8 cellular contexts compared by ENCODE assay signal in the genomic region with DNA sequence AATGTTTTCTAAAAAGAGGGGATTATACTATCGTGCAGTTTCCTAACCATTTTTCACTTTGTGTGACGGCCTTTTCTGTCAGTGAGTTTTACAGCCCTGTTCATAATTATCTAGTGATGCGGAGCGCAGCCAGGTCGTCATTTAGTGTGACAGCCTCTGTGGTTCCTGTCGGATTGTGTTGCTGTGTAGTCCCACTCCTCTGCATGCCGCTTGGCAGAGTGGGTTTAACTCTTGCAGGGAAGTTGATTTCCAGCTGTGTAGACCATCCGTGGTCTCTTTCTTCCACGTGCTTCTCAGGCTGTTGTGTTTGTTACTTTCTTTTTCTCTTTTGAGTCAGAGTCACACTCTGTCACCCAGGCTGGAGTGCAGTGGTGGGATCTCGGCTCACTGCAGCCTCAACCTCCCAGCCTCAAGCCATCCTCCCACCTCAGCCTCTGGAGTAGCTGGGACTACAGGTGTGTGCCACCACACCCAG. TPM values are rescaled to one million over a fixed set of nuclear protein-coding genes. Genes with fewer than 3 reads are reported as not detected.
DNase-seq lines count a peak whose midpoint lies in the region; ATAC-seq and TF ChIP-seq lines count a peak whose summit lies in the region.

No MANE protein-coding gene starts in this region.

- no peak overlapping the region for H3K27ac Mint-ChIP-seq in activated CD4-positive, alpha-beta T cell treated with anti-CD3 and anti-CD28 coated beads for 36 hours
- H3K27ac Mint-ChIP-seq in activated naive CD4-positive, alpha-beta T cell treated with anti-CD3 and anti-CD28 coated beads, Interleukin-2, amount 50 U/mL, for 24 hours: peak overlapping the region; percentile 68

- peak; percentile 75 for ATAC-seq in activated CD4-positive, alpha-beta T cell treated with anti-CD3 and anti-CD28 coated beads for 36 hours
- peak; percentile 67 for ATAC-seq in HG02852 (IDR thresholded peaks at IDR 0.05; ENCODE audit: unreplicated experiment)
- ATAC-seq in HG02678 (IDR thresholded peaks at IDR 0.05; ENCODE audit: unreplicated experiment): no peak
- ATAC-seq in gastroesophageal sphincter: no peak

- H3K27me3 ChIP-seq in skeletal muscle satellite cell (ENCODE audit: control insufficient read depth, insufficient read depth, low read length) (no peaks in the 10 kb centered on the region), gastroesophageal sphincter (no peaks in the 10 kb centered on the region)

- whole genome bisulfite sequencing in gastroesophageal sphincter (ENCODE audit: low coverage in 1 of 2), 2 donors: 27 to 42% methylated on average over 7 to 10 of the region's 10 CpGs

- peak overlapping the region; percentile 70 for H3K4me2 ChIP-seq in skeletal muscle satellite cell (ENCODE audit: low read length)

- H3K9me3 Mint-ChIP-seq in activated CD4-positive, alpha-beta T cell treated with anti-CD3 and anti-CD28 coated beads for 36 hours (ENCODE audit: low read depth): no peaks in the 10 kb centered on the region
- no peaks in the 10 kb centered on the region for H3K9me3 Mint-ChIP-seq in activated naive CD4-positive, alpha-beta T cell treated with anti-CD3 and anti-CD28 coated beads, Interleukin-2, amount 50 U/mL, for 24 hours

- POLR2A ChIA-PET in activated CD4-positive, alpha-beta T cell treated with anti-CD3 and anti-CD28 coated beads for 36 hours (lab: Charles Lee): interaction anchor here (0.6 kb wide), 1 partner anchor 48 kb away, joined by 7 read pairs; no protein-coding TSS in a partner anchor

- H3K36me3 ChIP-seq in skeletal muscle satellite cell (ENCODE audit: insufficient read depth, low read length): peaks cover 25% of the 10 kb centered on the region
- peaks cover 0 to 21% of the 10 kb centered on the region in 2 donors for H3K36me3 ChIP-seq in gastroesophageal sphincter

- H3K36me3 Mint-ChIP-seq in activated CD4-positive, alpha-beta T cell treated with anti-CD3 and anti-CD28 coated beads for 36 hours (ENCODE audit: low read depth): peaks cover 25% of the 10 kb centered on the region
- H3K36me3 Mint-ChIP-seq in activated naive CD4-positive, alpha-beta T cell treated with anti-CD3 and anti-CD28 coated beads, Interleukin-2, amount 50 U/mL, for 24 hours: peaks cover 17% of the 10 kb centered on the region

- DNase-seq in activated CD4-positive, alpha-beta T cell treated with anti-CD3 and anti-CD28 coated beads for 36 hours: peak; percentile 32
- DNase-seq in activated CD4-positive, alpha-beta T cell treated with anti-CD3 and anti-CD28 coated beads, Interleukin-2, amount 50 U/mL, for 4 hours: no peak
- no peak for DNase-seq in stimulated activated CD4-positive, alpha-beta T cell treated with anti-CD3 and anti-CD28 coated beads, Interleukin-12 subunit alpha, Interleukin-12 subunit beta, amount 100 ng/mL, for 4 hours

- no peaks in the 10 kb centered on the region for H3K27me3 Mint-ChIP-seq in activated CD4-positive, alpha-beta T cell treated with anti-CD3 and anti-CD28 coated beads for 36 hours
- no peaks in the 10 kb centered on the region for H3K27me3 Mint-ChIP-seq in activated naive CD4-positive, alpha-beta T cell treated with anti-CD3 and anti-CD28 coated beads, Interleukin-2, amount 50 U/mL, for 24 hours

- peak overlapping the region; percentile 51 for H3K4me3 Mint-ChIP-seq in activated CD4-positive, alpha-beta T cell treated with anti-CD3 and anti-CD28 coated beads for 36 hours
- peak overlapping the region; percentile 74 for H3K4me3 Mint-ChIP-seq in activated naive CD4-positive, alpha-beta T cell treated with anti-CD3 and anti-CD28 coated beads, Interleukin-2, amount 50 U/mL, for 24 hours

- no peaks in the 10 kb centered on the region for H3K9me3 ChIP-seq in skeletal muscle satellite cell (replicated peaks; ENCODE audit: low read length)
- no peaks in the 10 kb centered on the region for H3K9me3 ChIP-seq in gastroesophageal sphincter

- peaks cover 44% of the 10 kb centered on the region for H3K4me1 Mint-ChIP-seq in activated CD4-positive, alpha-beta T cell treated with anti-CD3 and anti-CD28 coated beads for 36 hours
- H3K4me1 Mint-ChIP-seq in activated naive CD4-positive, alpha-beta T cell treated with anti-CD3 and anti-CD28 coated beads, Interleukin-2, amount 50 U/mL, for 24 hours: peaks cover 46% of the 10 kb centered on the region

- H3K27ac ChIP-seq in gastroesophageal sphincter: no peak overlapping the region

- TF ChIP-seq EP300 in gastroesophageal sphincter (IDR thresholded peaks at IDR 0.05): no peak

- no peak overlapping the region for H3K9ac ChIP-seq in skeletal muscle satellite cell (ENCODE audit: low read depth, low read length)

- H3K4me1 ChIP-seq in skeletal muscle satellite cell (ENCODE audit: control insufficient read depth, insufficient read depth, low read length): peaks cover 7% of the 10 kb centered on the region
- H3K4me1 ChIP-seq in gastroesophageal sphincter: no peaks in the 10 kb centered on the region

- intact Hi-C loops in activated CD4-positive, alpha-beta T cell treated with anti-CD3 and anti-CD28 coated beads for 36 hours (cut with DNase I, micrococcal nuclease): no loop called here

- no peak for TF ChIP-seq CTCF in gastroesophageal sphincter (IDR thresholded peaks at IDR 0.05)

- no peak for TF ChIP-seq POLR2A in gastroesophageal sphincter (IDR thresholded peaks at IDR 0.05)

- CTCF ChIA-PET in activated CD4-positive, alpha-beta T cell treated with anti-CD3 and anti-CD28 coated beads for 36 hours (lab: Charles Lee): no interaction called here

- peak overlapping the region; percentile 56 for H3K4me3 ChIP-seq in skeletal muscle satellite cell (ENCODE audit: low read length)
- H3K4me3 ChIP-seq in gastroesophageal sphincter: peak overlapping the region in 1 of 2 donors; percentile 23

RNA-seq across cellular contexts. Expression of a gene that starts 8.6 kb away (rescaled TPM):
- 1,000 to 10,000 TPM; 1,919 to 2,242 TPM for total RNA-seq in activated CD4-positive, alpha-beta T cell treated with anti-CD3 and anti-CD28 coated beads for 36 hours
- total RNA-seq in skeletal muscle satellite cell (2012; rRNA removed): 838 and 860 TPM in 2 replicates
- 100 to 1,000 TPM; 139 to 199 (median 167) TPM for total RNA-seq in gastroesophageal sphincter

RNA-seq across cellular contexts. Expression of a gene that starts 41.4 kb away (rescaled TPM):
- total RNA-seq in activated CD4-positive, alpha-beta T cell treated with anti-CD3 and anti-CD28 coated beads for 36 hours: 10 to 100 TPM; 13.1 to 16.2 TPM
- total RNA-seq in skeletal muscle satellite cell (2012; rRNA removed): 27.6 and 29.9 TPM in 2 replicates
- 10 to 100 TPM; 41.6 to 77.5 (median 54.3) TPM for total RNA-seq in gastroesophageal sphincter

Comparison
In these comparisons a context has a peak if more than half of its experiments do, and no peak if none do; other contexts are left out.
1. ATAC-seq: peak in activated CD4-positive, alpha-beta T cell treated with anti-CD3 and anti-CD28 coated beads for 36 hours (single experiment) and HG02852 (single experiment); none in HG02678 (single experiment) and gastroesophageal sphincter (single experiment).
2. RNA of a gene that starts 8.6 kb away (total RNA-seq): 1,919 to 2,242 TPM in activated CD4-positive, alpha-beta T cell treated with anti-CD3 and anti-CD28 coated beads for 36 hours; 139 to 199 TPM in gastroesophageal sphincter; every median in the first group is over 4 times any median in the second.